In the genomic region with DNA sequence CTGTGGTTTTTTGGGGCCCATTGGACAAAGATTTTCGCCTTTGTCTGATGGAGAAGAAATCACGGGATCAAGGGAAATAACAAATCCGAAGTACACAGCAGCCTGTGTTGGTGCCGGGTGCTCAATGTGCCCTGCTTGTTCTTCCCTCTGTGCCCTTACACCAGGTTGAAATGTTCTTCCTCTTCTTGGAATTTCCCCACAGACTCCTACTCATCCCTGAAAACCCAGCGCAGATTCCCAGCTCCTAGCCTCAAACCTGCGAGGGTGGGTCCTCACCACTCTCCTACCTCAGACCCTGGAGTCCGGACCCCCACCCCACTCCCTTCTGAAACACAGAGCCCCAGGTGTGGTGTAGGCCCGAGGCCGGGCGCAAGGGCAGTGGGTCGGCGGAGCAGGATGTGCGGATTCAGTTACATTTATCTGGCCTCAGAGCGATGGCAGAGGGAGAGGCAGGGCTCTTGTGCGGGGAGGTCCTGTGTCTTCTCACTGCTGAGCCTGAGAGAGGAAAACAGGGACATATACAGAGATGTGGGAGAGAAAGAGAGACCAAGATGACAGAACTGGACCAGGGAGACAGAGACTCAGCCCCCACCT, we compare ENCODE assay signal across 20 cellular contexts. TPM values are rescaled to one million over a fixed set of nuclear protein-coding genes. Genes with fewer than 3 reads are reported as not detected.
DNase-seq lines count a peak whose midpoint lies in the region; ATAC-seq and TF ChIP-seq lines count a peak whose summit lies in the region.
"Had no signal": no experiment of that assay in that cellular context is flagged by ENCODE, and none has a peak within 500 bp of the region (broad histone marks: within the 10 kb centered on the region; RNA-seq: fewer than 3 reads in every experiment).

No MANE protein-coding gene starts in this region.

- POLR2A ChIA-PET in activated CD4-positive, alpha-beta T cell treated with anti-CD3 and anti-CD28 coated beads, Interleukin-2, amount 10 ng/mL, durations not matched to agents 7 days and 5 days (lab: Charles Lee): no interaction called here

- no peaks in the 10 kb centered on the region for H3K9me3 Mint-ChIP-seq in activated CD4-positive, alpha-beta T cell treated with anti-CD3 and anti-CD28 coated beads, Interleukin-2, amount 10 ng/mL, durations not matched to agents 7 days and 5 days
- H3K9me3 Mint-ChIP-seq in central memory CD8-positive, alpha-beta T cell: no peaks in the 10 kb centered on the region
- H3K9me3 Mint-ChIP-seq: CD4-positive, alpha-beta memory T cell had no signal

- peaks cover 13% of the 10 kb centered on the region for H3K27me3 ChIP-seq in osteoblast (ENCODE audit: insufficient read depth, low read length)

- H3K4me1 Mint-ChIP-seq in activated CD4-positive, alpha-beta T cell treated with anti-CD3 and anti-CD28 coated beads, Interleukin-2, amount 10 ng/mL, durations not matched to agents 7 days and 5 days: peaks cover 11% of the 10 kb centered on the region
- H3K4me1 Mint-ChIP-seq in central memory CD8-positive, alpha-beta T cell: no peaks in the 10 kb centered on the region

- no peak overlapping the region for H3K4me2 ChIP-seq in osteoblast (ENCODE audit: insufficient read depth, low read length)
- H3K4me2 ChIP-seq: A549 had no signal

- no peaks in the 10 kb centered on the region for H3K79me2 ChIP-seq in osteoblast (ENCODE audit: insufficient read depth, low read length)

- ATAC-seq in central memory CD8-positive, alpha-beta T cell (replicated peaks; ENCODE audit: extremely low read depth, poor library complexity, severe bottlenecking): no peak
- ATAC-seq: A549 had no signal

- H3K4me3 Mint-ChIP-seq in activated CD4-positive, alpha-beta T cell treated with anti-CD3 and anti-CD28 coated beads, Interleukin-2, amount 10 ng/mL, durations not matched to agents 7 days and 5 days: no peak overlapping the region
- H3K4me3 Mint-ChIP-seq in central memory CD8-positive, alpha-beta T cell: no peak overlapping the region
- H3K4me3 Mint-ChIP-seq: CD4-positive, alpha-beta memory T cell had no signal

- no peak for DNase-seq in activated CD4-positive, alpha-beta T cell treated with anti-CD3 and anti-CD28 coated beads, Interleukin-2, amount 10 ng/mL, durations not matched to agents 7 days and 5 days
- DNase-seq in activated CD4-positive, alpha-beta T cell treated with anti-CD3 and anti-CD28 coated beads for 1 hour: no peak
- DNase-seq in central memory CD8-positive, alpha-beta T cell (ENCODE audit: low spot score in 2 of 2): no peak
- DNase-seq in left kidney (ENCODE audit: low read depth, low spot score): peak; percentile 53
- DNase-seq in osteoblast (ENCODE audit: insufficient read length, low spot score, missing footprints): peak; percentile 71
- no peak for DNase-seq in HT-29 (ENCODE audit: low spot score)
- no peak for DNase-seq in T-helper 2 cell
- DNase-seq: 8988T; C1 segment of cervical spinal cord; Calu3; CD4-positive, alpha-beta memory T cell; COR-L47; DMS53; DMS79 treated with DMSO at 0.1 percent for 48 hours; GF-D8; GOT3 had no signal

- no peaks in the 10 kb centered on the region for H4K20me1 ChIP-seq in osteoblast (ENCODE audit: insufficient read depth, low read length)

- H3K9me3 ChIP-seq in osteoblast (ENCODE audit: low read depth, low read length): no peaks in the 10 kb centered on the region
- H3K9me3 ChIP-seq: A549, HAP-1 had no signal

- H3K27me3 Mint-ChIP-seq in activated CD4-positive, alpha-beta T cell treated with anti-CD3 and anti-CD28 coated beads, Interleukin-2, amount 10 ng/mL, durations not matched to agents 7 days and 5 days: peaks cover 10% of the 10 kb centered on the region
- peaks cover 26% of the 10 kb centered on the region for H3K27me3 Mint-ChIP-seq in central memory CD8-positive, alpha-beta T cell

- H3K4me1 ChIP-seq in osteoblast (ENCODE audit: insufficient read depth, low read length): peaks cover 6% of the 10 kb centered on the region
- H3K4me1 ChIP-seq: HAP-1 had no signal

- peak overlapping the region; percentile 31 for H3K27ac Mint-ChIP-seq in activated CD4-positive, alpha-beta T cell treated with anti-CD3 and anti-CD28 coated beads, Interleukin-2, amount 10 ng/mL, durations not matched to agents 7 days and 5 days
- peak overlapping the region; percentile 76 for H3K27ac Mint-ChIP-seq in central memory CD8-positive, alpha-beta T cell (ENCODE audit: low read depth)

- no peak for TF ChIP-seq CTCF in osteoblast (IDR thresholded peaks at IDR 0.05; ENCODE audit: extremely low read depth, low read depth, low read length)

- no peak overlapping the region for H3K4me3 ChIP-seq in osteoblast (ENCODE audit: insufficient read depth, low read length)
- H3K4me3 ChIP-seq: A549, HAP-1 had no signal

- no peaks in the 10 kb centered on the region for H3K36me3 ChIP-seq in osteoblast (ENCODE audit: insufficient read depth, low read length)
- H3K36me3 ChIP-seq: HAP-1 had no signal

- H3K27ac ChIP-seq in osteoblast (ENCODE audit: low read depth, low read length): no peak overlapping the region
- H3K27ac ChIP-seq: A549 had no signal

- H2AFZ ChIP-seq in osteoblast (ENCODE audit: low read length): no peak overlapping the region

- CTCF ChIA-PET in activated CD4-positive, alpha-beta T cell treated with anti-CD3 and anti-CD28 coated beads, Interleukin-2, amount 10 ng/mL, durations not matched to agents 7 days and 5 days (lab: Charles Lee): no interaction called here

- H3K36me3 Mint-ChIP-seq in activated CD4-positive, alpha-beta T cell treated with anti-CD3 and anti-CD28 coated beads, Interleukin-2, amount 10 ng/mL, durations not matched to agents 7 days and 5 days (ENCODE audit: low read depth): no peaks in the 10 kb centered on the region
- no peaks in the 10 kb centered on the region for H3K36me3 Mint-ChIP-seq in central memory CD8-positive, alpha-beta T cell (ENCODE audit: insufficient read depth)
- H3K36me3 Mint-ChIP-seq: CD4-positive, alpha-beta memory T cell had no signal

RNA-seq across cellular contexts. Expression of gene ACP4, which starts 4.8 kb away (rescaled TPM):
- not detected for total RNA-seq in activated CD4-positive, alpha-beta T cell treated with anti-CD3 and anti-CD28 coated beads, Interleukin-2, amount 10 ng/mL, durations not matched to agents 7 days and 5 days
- total RNA-seq in osteoblast: not detected in 2 replicates
- total RNA-seq in HT-29 (2014; rRNA removed; shearing (Covaris generic)): not detected in 2 replicates
- total RNA-seq: Calu3; CD4-positive, alpha-beta memory T cell; Daoy; G401 had no signal

RNA-seq across cellular contexts. Expression of gene GPR32, which starts 15.2 kb away (rescaled TPM):
- total RNA-seq in activated CD4-positive, alpha-beta T cell treated with anti-CD3 and anti-CD28 coated beads, Interleukin-2, amount 10 ng/mL, durations not matched to agents 7 days and 5 days: not detected
- total RNA-seq in osteoblast: not detected in 2 replicates
- not detected in 2 replicates for total RNA-seq in HT-29 (2014; rRNA removed; shearing (Covaris generic))
- total RNA-seq: Calu3; CD4-positive, alpha-beta memory T cell; Daoy; G401 had no signal

RNA-seq across cellular contexts. Expression of gene KLK1, which starts 38.2 kb away (rescaled TPM):
- total RNA-seq in activated CD4-positive, alpha-beta T cell treated with anti-CD3 and anti-CD28 coated beads, Interleukin-2, amount 10 ng/mL, durations not matched to agents 7 days and 5 days: 1 to 10 TPM in 1 of 2 experiments, under 1 TPM in 1; 0.75 to 1.1 TPM
- total RNA-seq in osteoblast: not detected in 2 replicates
- total RNA-seq in HT-29 (2014; rRNA removed; shearing (Covaris generic)): 3.4 and 4.6 TPM in 2 replicates
- total RNA-seq: Calu3; CD4-positive, alpha-beta memory T cell; Daoy; G401 had no signal

RNA-seq across cellular contexts. Expression of gene KLK15, which starts 47.9 kb away (rescaled TPM):
- not detected for total RNA-seq in activated CD4-positive, alpha-beta T cell treated with anti-CD3 and anti-CD28 coated beads, Interleukin-2, amount 10 ng/mL, durations not matched to agents 7 days and 5 days
- total RNA-seq in osteoblast: not detected in 2 replicates
- total RNA-seq in HT-29 (2014; rRNA removed; shearing (Covaris generic)): not detected in 2 replicates
- total RNA-seq: Calu3; CD4-positive, alpha-beta memory T cell; Daoy; G401 had no signal

Comparison
In these comparisons a context has a peak if more than half of its experiments do, and no peak if none do; other contexts are left out.
1. DNase-seq: peak in left kidney (single experiment) and osteoblast (single experiment); none in activated CD4-positive, alpha-beta T cell treated with anti-CD3 and anti-CD28 coated beads, Interleukin-2, amount 10 ng/mL, durations not matched to agents 7 days and 5 days (single experiment), activated CD4-positive, alpha-beta T cell treated with anti-CD3 and anti-CD28 coated beads for 1 hour (single experiment), central memory CD8-positive, alpha-beta T cell (0 of 2), HT-29 (single experiment) and T-helper 2 cell (0 of 5).